ENCODE assay signal across 15 cellular contexts in the genomic region with DNA sequence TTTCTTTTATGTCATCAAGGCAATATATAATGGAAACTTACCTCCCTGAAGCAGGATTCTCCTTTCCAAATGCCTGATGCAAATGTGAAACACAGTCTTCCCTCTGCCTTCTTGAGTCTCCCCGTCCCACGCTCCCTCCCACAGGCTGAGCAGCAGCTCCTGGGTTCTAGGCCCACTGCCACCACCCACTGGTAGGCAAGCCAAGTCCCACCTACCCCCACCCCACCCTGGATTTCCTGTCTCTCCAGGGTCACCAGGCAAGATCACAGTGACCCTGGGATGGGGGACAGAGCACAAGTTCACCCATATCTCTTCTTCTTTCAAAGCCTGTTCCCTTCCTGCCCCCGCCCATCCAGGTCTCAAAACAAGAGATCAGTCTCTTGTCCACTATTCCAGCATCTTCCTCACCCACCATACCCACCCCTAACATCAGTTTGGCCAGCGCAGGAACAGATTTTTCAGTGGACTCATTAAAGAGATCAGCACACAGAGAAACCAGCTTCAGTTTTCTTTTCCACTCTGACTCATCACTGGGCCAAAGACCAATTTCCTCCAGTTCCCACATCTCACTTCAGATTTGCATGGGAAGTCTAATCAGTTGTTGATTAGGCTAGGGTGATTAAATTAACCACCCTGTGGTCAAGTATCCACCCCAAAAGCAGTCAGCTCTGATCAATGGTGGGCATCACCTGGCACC.
DNase-seq lines count a peak whose midpoint lies in the region; ATAC-seq, FAIRE-seq and TF ChIP-seq lines count a peak whose summit lies in the region.
"Had no signal": no experiment of that assay in that cellular context is flagged by ENCODE, and none has a peak within 500 bp of the region (broad histone marks: within the 10 kb centered on the region; RNA-seq: fewer than 3 reads in every experiment).

No MANE protein-coding gene starts in this region.

- ATAC-seq in mucosa of descending colon (peak; percentile 37), HG02678 (IDR thresholded peaks at IDR 0.05; ENCODE audit: unreplicated experiment) (no peak)
- ATAC-seq: natural killer cell treated with Interleukin-12 subunit alpha and Interleukin-12 subunit beta and Interleukin-15 and Interleukin-18, amount 100 ng/mL, for 72 hours had no signal

- no peak for TF ChIP-seq POLR2A in endothelial cell of umbilical vein (IDR thresholded peaks at IDR 0.05; ENCODE audit: low read depth, low read length)

- H3K27me3 ChIP-seq in MG63 (no peaks in the 10 kb centered on the region), endothelial cell of umbilical vein (ENCODE audit: control insufficient read depth in 2 of 2, insufficient read depth in 2 of 2, low read length in 2 of 2) (no peaks in the 10 kb centered on the region), BE2C (no peaks in the 10 kb centered on the region)
- H3K27me3 ChIP-seq: ascending aorta had no signal

- CTCF ChIA-PET in endothelial cell of umbilical vein (lab: Charles Lee), result no interaction called here

- no peak overlapping the region for H3K4me3 ChIP-seq in MG63
- no peak overlapping the region for H3K4me3 ChIP-seq in endothelial cell of umbilical vein (replicated peaks in 1 of 3; ENCODE audit: insufficient read depth in 1 of 3, low read depth in 1 of 3, low read length in 3 of 3)
- no peak overlapping the region for H3K4me3 ChIP-seq in mucosa of descending colon
- H3K4me3 ChIP-seq in BE2C (ENCODE audit: low read depth, low read length), result no peak overlapping the region
- H3K4me3 ChIP-seq: ascending aorta had no signal

- no peak overlapping the region for H3K4me2 ChIP-seq in endothelial cell of umbilical vein (ENCODE audit: insufficient read depth, low read length)

- dilution Hi-C loops in endothelial cell of umbilical vein (cut with MboI; ENCODE audit: extremely low pct_ligation_motif_present, low sequenced_read_pairs), result no loop called here

- H3K79me2 ChIP-seq in endothelial cell of umbilical vein (ENCODE audit: control insufficient read depth, insufficient read depth, low read length), result no peaks in the 10 kb centered on the region

- no TSS peak for BruUV-seq in endothelial cell of umbilical vein (replicated peaks; lab: Mats Ljungman, UMichigan)

- no peak for FAIRE-seq in endothelial cell of umbilical vein (lab: Jason Lieb, UNC)

- TF ChIP-seq CTCF in endothelial cell of umbilical vein (IDR thresholded peaks at IDR 0.05; ENCODE audit: extremely low read depth in 1 of 2, insufficient read depth in 1 of 2, low read depth in 1 of 2, low read length in 2 of 2) (no peak), mucosa of descending colon (IDR thresholded peaks at IDR 0.05) (no peak), BE2C (IDR thresholded peaks at IDR 0.05; ENCODE audit: low read depth, low read length) (no peak)

- no peak overlapping the region for H3K27ac ChIP-seq in endothelial cell of umbilical vein (ENCODE audit: insufficient read depth, low read depth, low read length)
- H3K27ac ChIP-seq: ascending aorta had no signal

- H2AFZ ChIP-seq in endothelial cell of umbilical vein (ENCODE audit: low read depth, low read length), result no peak overlapping the region

- H3K36me3 ChIP-seq in MG63, result no peaks in the 10 kb centered on the region
- no peaks in the 10 kb centered on the region for H3K36me3 ChIP-seq in endothelial cell of umbilical vein (ENCODE audit: control insufficient read depth in 2 of 2, extremely low read depth in 1 of 2, insufficient read depth in 2 of 2, low read length in 2 of 2)
- no peaks in the 10 kb centered on the region for H3K36me3 ChIP-seq in mucosa of descending colon (ENCODE audit: low read depth)
- no peaks in the 10 kb centered on the region for H3K36me3 ChIP-seq in BE2C
- H3K36me3 ChIP-seq: ascending aorta had no signal

- peak; percentile 7 for DNase-seq in ELR (ENCODE audit: low read depth)
- peak; percentile 14 for DNase-seq in MG63
- DNase-seq in endothelial cell of umbilical vein (ENCODE audit: low read depth, low spot score), result peak; percentile 5
- no peak for DNase-seq in mucosa of descending colon
- no peak for DNase-seq in NCI-H446 treated with DMSO at 0.1 percent for 48 hours (lab: John Stamatoyannopoulos, UW)
- DNase-seq in BE2C, result no peak
- no peak for DNase-seq in nucleus accumbens (lab: John Stamatoyannopoulos, UW)
- DNase-seq: activated CD4-positive, alpha-beta T cell treated with anti-CD3 and anti-CD28 coated beads, Interleukin-2, amount 50 U/mL, for 4 hours; cortex of kidney; mammary epithelial cell; MM.1S; NCI-H1694 had no signal

- H3K4me1 ChIP-seq in endothelial cell of umbilical vein (ENCODE audit: control insufficient read depth, extremely low read depth, insufficient read depth, low read length), result no peaks in the 10 kb centered on the region
- no peaks in the 10 kb centered on the region for H3K4me1 ChIP-seq in mucosa of descending colon (ENCODE audit: low read depth)
- H3K4me1 ChIP-seq in BE2C, result no peaks in the 10 kb centered on the region
- H3K4me1 ChIP-seq: ascending aorta had no signal

- H4K20me1 ChIP-seq in endothelial cell of umbilical vein (replicated peaks; ENCODE audit: control insufficient read depth, extremely low read depth, insufficient read depth, low read length), result no peaks in the 10 kb centered on the region

- H3K9ac ChIP-seq in endothelial cell of umbilical vein (replicated peaks; ENCODE audit: extremely low read depth, insufficient read depth, low read length), result no peak overlapping the region

- no peaks in the 10 kb centered on the region for H3K9me3 ChIP-seq in MG63
- no peaks in the 10 kb centered on the region for H3K9me3 ChIP-seq in endothelial cell of umbilical vein (replicated peaks; ENCODE audit: control insufficient read depth, insufficient read depth, low read length)
- H3K9me3 ChIP-seq in mucosa of descending colon, result no peaks in the 10 kb centered on the region
- H3K9me3 ChIP-seq in BE2C, result no peaks in the 10 kb centered on the region
- H3K9me3 ChIP-seq: ascending aorta had no signal

- no peaks in the 10 kb centered on the region for H3K9me1 ChIP-seq in endothelial cell of umbilical vein (replicated peaks; ENCODE audit: control insufficient read depth, extremely low read depth, insufficient read depth, low read length)

- intact Hi-C loops in endothelial cell of umbilical vein (cut with micrococcal nuclease) (no loop called here), mucosa of descending colon (cut with DNase I, micrococcal nuclease) (no loop called here)

- POLR2A ChIA-PET in endothelial cell of umbilical vein (lab: Charles Lee), result no interaction called here

TF ChIP-seq in endothelial cell of umbilical vein, 7 proteins besides CTCF, POLR2A, EP300 and RAD21:
- no peak for TF ChIP-seq FOS (IDR thresholded peaks at IDR 0.05; ENCODE audit: borderline replicate concordance, insufficient read depth, low read length)
- no peak for TF ChIP-seq EZH2 (IDR thresholded peaks at IDR 0.05; ENCODE audit: borderline replicate concordance, low read depth, low read length, severe bottlenecking)
- TF ChIP-seq JUN (IDR thresholded peaks at IDR 0.05; ENCODE audit: borderline replicate concordance, insufficient read depth, insufficient read length, low read depth), result no peak
- no peak for TF ChIP-seq MAX (IDR thresholded peaks at IDR 0.05; ENCODE audit: insufficient read depth, insufficient read length)
- no peak for TF ChIP-seq MYC (IDR thresholded peaks at IDR 0.05; ENCODE audit: low read depth, low read length)
TF ChIP-seq in endothelial cell of umbilical vein: peak in this region for 0.

Comparison
In these comparisons a context has a peak if more than half of its experiments do, and no peak if none do; other contexts are left out.
1. DNase-seq: peak in ELR (single experiment), MG63 (single experiment) and endothelial cell of umbilical vein (single experiment); none in mucosa of descending colon (0 of 3), NCI-H446 treated with DMSO at 0.1 percent for 48 hours (single experiment), BE2C (single experiment) and nucleus accumbens (0 of 56).